Comparison of ENCODE assay signal across 1 cellular context in the genomic region with DNA sequence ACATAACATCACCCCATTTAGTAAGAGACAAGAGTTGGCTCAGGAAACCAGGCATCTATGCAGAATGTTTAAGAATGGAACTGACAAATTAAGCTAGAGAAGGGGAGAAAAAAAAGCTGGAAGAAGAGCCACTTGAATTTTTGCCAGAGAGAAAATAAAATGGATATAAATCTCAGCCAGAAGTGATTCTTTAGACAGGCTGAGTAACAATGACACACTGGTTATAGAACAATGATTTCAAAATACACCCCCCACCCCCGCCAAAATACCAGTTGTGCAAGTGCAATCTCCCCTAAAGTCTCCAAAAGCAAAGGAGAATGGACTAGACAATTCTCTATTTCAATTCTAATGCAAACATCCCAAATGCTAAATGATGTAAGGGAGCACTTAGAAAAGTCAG.
TF ChIP-seq lines count a peak whose summit lies in the region.

No MANE protein-coding gene starts in this region.

TF ChIP-seq in IMR-90, 13 proteins besides CTCF, POLR2A, EP300 and RAD21 (continued from another document):
- TF ChIP-seq CHD1 (IDR thresholded peaks at IDR 0.05; ENCODE audit: low read depth, low read length) (no peak), CEBPB (IDR thresholded peaks at IDR 0.05; ENCODE audit: low read depth, low read length) (peak; percentile 91), MXI1 (IDR thresholded peaks at IDR 0.05; ENCODE audit: borderline replicate concordance, low read depth, low read length) (no peak), MAZ (IDR thresholded peaks at IDR 0.05; ENCODE audit: borderline replicate concordance, low read depth, low read length) (no peak)
